1 cellular context compared by ENCODE assay signal in the genomic region with DNA sequence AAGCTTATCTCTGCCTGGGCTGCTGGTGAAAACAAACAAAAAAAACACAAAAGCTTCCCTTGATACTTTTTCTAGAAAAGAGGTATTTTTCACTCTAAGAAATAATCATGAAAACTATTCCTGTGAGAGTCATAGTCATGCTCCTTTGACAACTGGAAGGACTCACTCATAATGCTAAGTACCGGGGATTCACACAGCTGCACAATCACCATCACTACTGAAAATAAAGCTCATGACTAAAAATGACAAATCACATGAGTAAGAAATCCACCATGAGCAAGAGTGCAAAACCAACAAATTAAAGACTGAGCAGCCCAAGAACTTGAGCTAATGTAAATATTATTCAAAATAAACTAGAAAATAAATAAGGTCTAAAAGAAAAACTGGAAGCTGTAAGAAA.
TF ChIP-seq lines count a peak whose summit lies in the region.

No MANE protein-coding gene starts in this region.

TF ChIP-seq in WTC11, 78 proteins besides CTCF, POLR2A, EP300 and RAD21 (continued from another document):
- TF ChIP-seq, protein P1, sequence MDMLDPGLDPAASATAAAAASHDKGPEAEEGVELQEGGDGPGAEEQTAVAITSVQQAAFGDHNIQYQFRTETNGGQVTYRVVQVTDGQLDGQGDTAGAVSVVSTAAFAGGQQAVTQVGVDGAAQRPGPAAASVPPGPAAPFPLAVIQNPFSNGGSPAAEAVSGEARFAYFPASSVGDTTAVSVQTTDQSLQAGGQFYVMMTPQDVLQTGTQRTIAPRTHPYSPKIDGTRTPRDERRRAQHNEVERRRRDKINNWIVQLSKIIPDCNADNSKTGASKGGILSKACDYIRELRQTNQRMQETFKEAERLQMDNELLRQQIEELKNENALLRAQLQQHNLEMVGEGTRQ (CRISPR knock-in tag; IDR thresholded peaks at IDR 0.05), result no peak
- TF ChIP-seq SMAD3 (CRISPR knock-in tag; IDR thresholded peaks at IDR 0.05; ENCODE audit: borderline replicate concordance) (no peak), ZNF396 (CRISPR knock-in tag; IDR thresholded peaks at IDR 0.05; ENCODE audit: borderline replicate concordance) (no peak), SOX15 (CRISPR knock-in tag; IDR thresholded peaks at IDR 0.05) (no peak), MYBL2 (CRISPR knock-in tag; IDR thresholded peaks at IDR 0.05) (no peak), TEAD1 (CRISPR knock-in tag; IDR thresholded peaks at IDR 0.05) (no peak), ZNF416 (CRISPR knock-in tag; IDR thresholded peaks at IDR 0.05) (no peak), FOXP1 (CRISPR knock-in tag; IDR thresholded peaks at IDR 0.05; ENCODE audit: borderline replicate concordance) (no peak)
- TF ChIP-seq, protein P2, sequence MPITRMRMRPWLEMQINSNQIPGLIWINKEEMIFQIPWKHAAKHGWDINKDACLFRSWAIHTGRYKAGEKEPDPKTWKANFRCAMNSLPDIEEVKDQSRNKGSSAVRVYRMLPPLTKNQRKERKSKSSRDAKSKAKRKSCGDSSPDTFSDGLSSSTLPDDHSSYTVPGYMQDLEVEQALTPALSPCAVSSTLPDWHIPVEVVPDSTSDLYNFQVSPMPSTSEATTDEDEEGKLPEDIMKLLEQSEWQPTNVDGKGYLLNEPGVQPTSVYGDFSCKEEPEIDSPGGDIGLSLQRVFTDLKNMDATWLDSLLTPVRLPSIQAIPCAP (CRISPR knock-in tag; IDR thresholded peaks at IDR 0.05), result no peak
- TF ChIP-seq, protein P3, sequence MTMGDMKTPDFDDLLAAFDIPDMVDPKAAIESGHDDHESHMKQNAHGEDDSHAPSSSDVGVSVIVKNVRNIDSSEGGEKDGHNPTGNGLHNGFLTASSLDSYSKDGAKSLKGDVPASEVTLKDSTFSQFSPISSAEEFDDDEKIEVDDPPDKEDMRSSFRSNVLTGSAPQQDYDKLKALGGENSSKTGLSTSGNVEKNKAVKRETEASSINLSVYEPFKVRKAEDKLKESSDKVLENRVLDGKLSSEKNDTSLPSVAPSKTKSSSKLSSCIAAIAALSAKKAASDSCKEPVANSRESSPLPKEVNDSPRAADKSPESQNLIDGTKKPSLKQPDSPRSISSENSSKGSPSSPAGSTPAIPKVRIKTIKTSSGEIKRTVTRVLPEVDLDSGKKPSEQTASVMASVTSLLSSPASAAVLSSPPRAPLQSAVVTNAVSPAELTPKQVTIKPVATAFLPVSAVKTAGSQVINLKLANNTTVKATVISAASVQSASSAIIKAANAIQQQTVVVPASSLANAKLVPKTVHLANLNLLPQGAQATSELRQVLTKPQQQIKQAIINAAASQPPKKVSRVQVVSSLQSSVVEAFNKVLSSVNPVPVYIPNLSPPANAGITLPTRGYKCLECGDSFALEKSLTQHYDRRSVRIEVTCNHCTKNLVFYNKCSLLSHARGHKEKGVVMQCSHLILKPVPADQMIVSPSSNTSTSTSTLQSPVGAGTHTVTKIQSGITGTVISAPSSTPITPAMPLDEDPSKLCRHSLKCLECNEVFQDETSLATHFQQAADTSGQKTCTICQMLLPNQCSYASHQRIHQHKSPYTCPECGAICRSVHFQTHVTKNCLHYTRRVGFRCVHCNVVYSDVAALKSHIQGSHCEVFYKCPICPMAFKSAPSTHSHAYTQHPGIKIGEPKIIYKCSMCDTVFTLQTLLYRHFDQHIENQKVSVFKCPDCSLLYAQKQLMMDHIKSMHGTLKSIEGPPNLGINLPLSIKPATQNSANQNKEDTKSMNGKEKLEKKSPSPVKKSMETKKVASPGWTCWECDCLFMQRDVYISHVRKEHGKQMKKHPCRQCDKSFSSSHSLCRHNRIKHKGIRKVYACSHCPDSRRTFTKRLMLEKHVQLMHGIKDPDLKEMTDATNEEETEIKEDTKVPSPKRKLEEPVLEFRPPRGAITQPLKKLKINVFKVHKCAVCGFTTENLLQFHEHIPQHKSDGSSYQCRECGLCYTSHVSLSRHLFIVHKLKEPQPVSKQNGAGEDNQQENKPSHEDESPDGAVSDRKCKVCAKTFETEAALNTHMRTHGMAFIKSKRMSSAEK (CRISPR knock-in tag; IDR thresholded peaks at IDR 0.05; ENCODE audit: borderline replicate concordance), result no peak
- TF ChIP-seq, protein P4, sequence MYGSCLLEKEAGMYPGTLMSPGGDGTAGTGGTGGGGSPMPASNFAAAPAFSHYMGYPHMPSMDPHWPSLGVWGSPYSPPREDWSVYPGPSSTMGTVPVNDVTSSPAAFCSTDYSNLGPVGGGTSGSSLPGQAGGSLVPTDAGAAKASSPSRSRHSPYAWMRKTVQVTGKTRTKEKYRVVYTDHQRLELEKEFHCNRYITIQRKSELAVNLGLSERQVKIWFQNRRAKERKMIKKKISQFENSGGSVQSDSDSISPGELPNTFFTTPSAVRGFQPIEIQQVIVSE (CRISPR knock-in tag; IDR thresholded peaks at IDR 0.05; ENCODE audit: borderline replicate concordance), result no peak
